Comparison of ENCODE assay signal across 24 cellular contexts in genomic region chr2:98049991-98050519, GRCh38. TPM values are rescaled to one million over a fixed set of nuclear protein-coding genes. Genes with fewer than 3 reads are reported as not detected.
"Had no signal": no experiment of that assay in that cellular context is flagged by ENCODE, and none has a peak within 500 bp of the region (broad histone marks: within the 10 kb centered on the region; RNA-seq: fewer than 3 reads in every experiment).

No MANE protein-coding gene starts in this region.

- H3K9me3 ChIP-seq: body of pancreas, psoas muscle, sigmoid colon, thoracic aorta, uterus had no signal

- DNase-seq: activated CD4-positive, alpha-beta T cell treated with anti-CD3 and anti-CD28 coated beads, Interleukin-2, amount 10 ng/mL, durations not matched to agents 7 days and 5 days; activated CD4-positive, CD25-positive, alpha-beta regulatory T cell; activated CD8-positive, alpha-beta memory T cell treated with anti-CD3 and anti-CD28 coated beads for 24 hours; activated naive CD8-positive, alpha-beta T cell treated with anti-CD3 and anti-CD28 coated beads for 36 hours; amygdala; body of pancreas; effector memory CD8-positive, alpha-beta T cell; erythroblast; hippocampal formation; nephron progenitor cell; occipital lobe; psoas muscle; sigmoid colon; stimulated activated CD4-positive, alpha-beta T cell treated with anti-CD3 and anti-CD28 coated beads, Interleukin-12 subunit alpha, Interleukin-12 subunit beta, amount 100 ng/mL, for 4 hours; stimulated activated CD4-positive, alpha-beta T cell treated with anti-CD3 and anti-CD28 coated beads, Interleukin-2, amount 100 ng/mL, for 24 hours; SW 1271; uterus had no signal

- H3K4me3 Mint-ChIP-seq: activated CD4-positive, alpha-beta T cell treated with anti-CD3 and anti-CD28 coated beads, Interleukin-2, amount 10 ng/mL, durations not matched to agents 7 days and 5 days; activated naive CD8-positive, alpha-beta T cell treated with anti-CD3 and anti-CD28 coated beads for 36 hours; central memory CD8-positive, alpha-beta T cell; dendritic cell treated with granulocyte-macrophage colony-stimulating factor and Interleukin-4, amounts not matched to agents 40 ng/mL and 50 ng/mL, for 4 days; effector memory CD8-positive, alpha-beta T cell; nephron progenitor cell; T-helper 2 cell treated with Interferon-gamma antibody and Interleukin-4, amounts not matched to agents 5 μg/mL and 100 μg/mL, for 36 hours had no signal

- H3K4me3 ChIP-seq: body of pancreas, psoas muscle, sigmoid colon, thoracic aorta, uterus had no signal

- H3K4me1 Mint-ChIP-seq: activated CD4-positive, alpha-beta T cell treated with anti-CD3 and anti-CD28 coated beads, Interleukin-2, amount 10 ng/mL, durations not matched to agents 7 days and 5 days; activated naive CD8-positive, alpha-beta T cell treated with anti-CD3 and anti-CD28 coated beads for 36 hours; central memory CD8-positive, alpha-beta T cell had no signal

- H3K4me1 ChIP-seq: body of pancreas, psoas muscle, sigmoid colon, uterus had no signal

- H3K27ac Mint-ChIP-seq: activated CD4-positive, alpha-beta T cell treated with anti-CD3 and anti-CD28 coated beads, Interleukin-2, amount 10 ng/mL, durations not matched to agents 7 days and 5 days; activated naive CD8-positive, alpha-beta T cell treated with anti-CD3 and anti-CD28 coated beads for 36 hours; dendritic cell treated with granulocyte-macrophage colony-stimulating factor and Interleukin-4, amounts not matched to agents 40 ng/mL and 50 ng/mL, for 4 days; effector memory CD8-positive, alpha-beta T cell; nephron progenitor cell; T-helper 2 cell treated with Interferon-gamma antibody and Interleukin-4, amounts not matched to agents 5 μg/mL and 100 μg/mL, for 36 hours had no signal

- H3K27ac ChIP-seq: body of pancreas, psoas muscle, sigmoid colon, thoracic aorta, uterus had no signal

- H3K36me3 ChIP-seq: sigmoid colon, thoracic aorta, uterus had no signal

- H3K27me3 ChIP-seq: body of pancreas, sigmoid colon, uterus had no signal

- ATAC-seq: body of pancreas; effector memory CD8-positive, alpha-beta T cell; psoas muscle had no signal

RNA-seq across cellular contexts. Expression of gene VWA3B, which starts 36.9 kb away (rescaled TPM):
- total RNA-seq: activated CD4-positive, alpha-beta T cell treated with anti-CD3 and anti-CD28 coated beads, Interleukin-2, amount 10 ng/mL, durations not matched to agents 7 days and 5 days; activated naive CD8-positive, alpha-beta T cell treated with anti-CD3 and anti-CD28 coated beads for 36 hours; glomerular endothelial cell; kidney epithelial cell; mesenteric fat pad had no signal
